Comparison of ENCODE assay signal across 7 cellular contexts in genomic region chr1:40476924-40477679, GRCh38. TPM values are rescaled to one million over a fixed set of nuclear protein-coding genes. Genes with fewer than 3 reads are reported as not detected.
DNase-seq lines count a peak whose midpoint lies in the region; ATAC-seq and TF ChIP-seq lines count a peak whose summit lies in the region.

ZFP69 (plus strand) TSS chr1:40477290; CDS start chr1:40479362, 2,072 bp downstream.

- peaks cover 15% of the 10 kb centered on the region for H3K9me3 Mint-ChIP-seq in endothelial cell (ENCODE audit: unreplicated experiment)

- intact Hi-C loops in mucosa of descending colon (cut with DNase I, micrococcal nuclease), result no loop called here

- H3K36me3 ChIP-seq in mucosa of descending colon (ENCODE audit: low read depth), result no peaks in the 10 kb centered on the region

- H3K4me3 ChIP-seq in mucosa of descending colon, result peak within 1 kb of the TSS; percentile 80

- H3K27me3 Mint-ChIP-seq in endothelial cell (ENCODE audit: unreplicated experiment), result peaks cover 6% of the 10 kb centered on the region

- ATAC-seq in GM18511 (IDR thresholded peaks at IDR 0.05; ENCODE audit: unreplicated experiment) (peak; percentile 70), HG03103 (IDR thresholded peaks at IDR 0.05; ENCODE audit: low read depth, unreplicated experiment) (peak; percentile 74), mucosa of descending colon (peak; percentile 97)

- H3K27ac Mint-ChIP-seq in endothelial cell (ENCODE audit: unreplicated experiment), result peak within 1 kb of the TSS; percentile 30

- H3K4me3 Mint-ChIP-seq in endothelial cell (ENCODE audit: unreplicated experiment), result peak within 1 kb of the TSS; percentile 95

- H3K4me1 ChIP-seq in mucosa of descending colon (ENCODE audit: low read depth), result peaks cover 6% of the 10 kb centered on the region

- TF ChIP-seq CTCF in endothelial cell (IDR thresholded peaks at IDR 0.05; ENCODE audit: unreplicated experiment), result no peak
- no peak for TF ChIP-seq CTCF in mucosa of descending colon (IDR thresholded peaks at IDR 0.05)

- peaks cover 15% of the 10 kb centered on the region for H3K9me3 ChIP-seq in mucosa of descending colon

- DNase-seq in NCI-H774 (lab: John Stamatoyannopoulos, UW) (peak; percentile 95), endothelial cell (ENCODE audit: low spot score) (peak; percentile 69), mucosa of descending colon (peak; percentile 81 to 87 (median 86))
- peak; percentile 30 for DNase-seq in activated CD8-positive, alpha-beta memory T cell treated with anti-CD3 and anti-CD28 coated beads, Interleukin-2, amount 50 U/mL, for 1 hour (ENCODE audit: extremely low read depth)
- peak; percentile 55 to 65 for DNase-seq in stimulated activated CD8-positive, alpha-beta memory T cell treated with anti-CD3 and anti-CD28 coated beads, Interleukin-2, amount 100 ng/mL, for 48 hours (ENCODE audit: low read depth in 2 of 2)

- H3K4me1 Mint-ChIP-seq in endothelial cell (ENCODE audit: unreplicated experiment), result peaks cover 11% of the 10 kb centered on the region

- peaks cover 24% of the 10 kb centered on the region for H3K36me3 Mint-ChIP-seq in endothelial cell (ENCODE audit: low read depth, unreplicated experiment)

RNA-seq across cellular contexts. Expression of gene ZFP69, which starts in this region (rescaled TPM):
- total RNA-seq in endothelial cell (ENCODE audit: unreplicated experiment) (3.3 TPM), mucosa of descending colon (1 to 10 TPM; 2.7 to 4.6 (median 2.8) TPM)

Comparison
In these comparisons a context has a peak if more than half of its experiments do, and no peak if none do; other contexts are left out.
1. Peak in every context shown above with its lines: DNase-seq, ATAC-seq and H3K4me3 ChIP-seq.
2. DNase-seq: peak in every context shown above with its lines; median percentile 95 in NCI-H774; 86 in mucosa of descending colon; 69 in endothelial cell; 60 in stimulated activated CD8-positive, alpha-beta memory T cell treated with anti-CD3 and anti-CD28 coated beads, Interleukin-2, amount 100 ng/mL, for 48 hours; 30 in activated CD8-positive, alpha-beta memory T cell treated with anti-CD3 and anti-CD28 coated beads, Interleukin-2, amount 50 U/mL, for 1 hour.